Comparison of ENCODE assay signal across 34 cellular contexts in genomic region chr19:32010071-32010470, GRCh38.
"Had no signal": no experiment of that assay in that cellular context is flagged by ENCODE, and none has a peak within 500 bp of the region (broad histone marks: within the 10 kb centered on the region; RNA-seq: fewer than 3 reads in every experiment).

No MANE protein-coding gene starts in this region.

- H3K27me3 ChIP-seq: MG63, SJCRH30 had no signal

- H3K36me3 ChIP-seq: MG63, SJCRH30 had no signal

- H3K4me3 ChIP-seq: MG63, PC-9, SJCRH30, SK-N-MC had no signal

- H3K4me1 ChIP-seq: SJCRH30 had no signal

- H3K9me3 ChIP-seq: MG63, SJCRH30 had no signal

- H3K4me2 ChIP-seq: KMS-11, PC-9 had no signal

- H3K27ac ChIP-seq: KMS-11, PC-9, RWPE1, SJCRH30, SK-N-MC had no signal

- ATAC-seq: Panc1, Right ventricle myocardium inferior, SK-N-SH treated with all-trans-retinoic acid at 6 μM for 48 hours had no signal

- DNase-seq: Karpas-422, MG63, NCI-H1048, NCI-H1092 treated with DMSO at 0.1 percent for 48 hours, NCI-H1105 treated with DMSO at 0.1 percent for 48 hours, NCI-H1417, NCI-H1436, NCI-H146, NCI-H1694, NCI-H187, NCI-H1930, NCI-H2029 treated with DMSO at 0.1 percent for 48 hours, NCI-H2081 treated with DMSO at 0.1 percent for 48 hours, NCI-H2107, NCI-H2171, NCI-H226, NCI-H446 treated with DMSO at 0.1 percent for 48 hours, NCI-H510A, NCI-H524, NCI-H526, NCI-H69, NCI-H748 treated with DMSO at 0.1 percent for 48 hours, NCI-H82, PC-9, SHP77, SIG-M5, SJCRH30 had no signal

- FAIRE-seq: RCC 7860 had no signal
